ENCODE assay signal across 11 cellular contexts in the genomic region with DNA sequence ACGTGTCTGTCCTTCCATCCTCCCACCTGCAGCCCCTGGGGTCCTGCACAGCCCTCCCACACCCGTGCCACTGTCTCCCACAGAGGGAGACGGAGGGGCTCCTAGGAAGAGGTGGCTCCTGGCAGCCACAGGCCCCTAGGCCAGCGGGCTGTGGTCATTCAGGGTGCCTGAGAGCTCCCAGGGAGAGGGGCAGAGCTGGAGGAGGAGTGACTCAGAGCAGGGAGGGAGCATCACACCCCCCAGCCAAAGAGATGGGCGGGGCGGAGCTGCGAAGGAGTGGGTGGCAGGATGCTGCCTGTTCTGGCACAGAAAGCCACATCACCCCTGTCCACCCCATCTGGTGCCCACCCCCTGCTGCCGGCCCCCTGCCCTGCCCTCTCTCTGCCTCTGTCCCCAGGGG. TPM values are rescaled to one million over a fixed set of nuclear protein-coding genes. Genes with fewer than 3 reads are reported as not detected.
A peak's percentile ranks its signal among the peaks of the same experiment; 100 is the strongest.
DNase-seq lines count a peak whose midpoint lies in the region; ATAC-seq and TF ChIP-seq lines count a peak whose summit lies in the region.
"Had no signal": no experiment of that assay in that cellular context is flagged by ENCODE, and none has a peak within 500 bp of the region (broad histone marks: within the 10 kb centered on the region; RNA-seq: fewer than 3 reads in every experiment).

No MANE protein-coding gene starts in this region.

- H3K4me1 Mint-ChIP-seq in activated CD8-positive, alpha-beta T cell treated with anti-CD3 and anti-CD28 coated beads, Interleukin-2, amount 10 ng/mL, durations not matched to agents 7 days and 5 days (ENCODE audit: low read depth), result peaks cover 29% of the 10 kb centered on the region
- peaks cover 27% of the 10 kb centered on the region for H3K4me1 Mint-ChIP-seq in stimulated activated naive CD8-positive, alpha-beta T cell treated with anti-CD3 and anti-CD28 coated beads, Interleukin-15, amount 100 ng/mL, for 72 hours

- no peak overlapping the region for H3K27ac ChIP-seq in tibial nerve
- H3K27ac ChIP-seq: parathyroid adenoma had no signal

- no peak overlapping the region for H3K4me3 Mint-ChIP-seq in activated CD8-positive, alpha-beta T cell treated with anti-CD3 and anti-CD28 coated beads, Interleukin-2, amount 10 ng/mL, durations not matched to agents 7 days and 5 days
- no peak overlapping the region for H3K4me3 Mint-ChIP-seq in stimulated activated naive CD8-positive, alpha-beta T cell treated with anti-CD3 and anti-CD28 coated beads, Interleukin-15, amount 100 ng/mL, for 72 hours

- H3K4me1 ChIP-seq in tibial nerve, result no peaks in the 10 kb centered on the region
- H3K4me1 ChIP-seq: parathyroid adenoma had no signal

- H3K36me3 ChIP-seq in tibial nerve, result no peaks in the 10 kb centered on the region

- DNase-seq in activated effector memory CD4-positive, alpha-beta T cell treated with anti-CD3 and anti-CD28 coated beads, Interleukin-2, amount 50 U/mL, for 16 hours, result peak; percentile 73
- no peak for DNase-seq in activated effector memory CD4-positive, alpha-beta T cell treated with Interleukin-2 at 50 U/mL for 16 hours
- peak; percentile 69 for DNase-seq in activated CD8-positive, alpha-beta T cell treated with anti-CD3 and anti-CD28 coated beads, Interleukin-2, amount 10 ng/mL, durations not matched to agents 7 days and 5 days
- DNase-seq in head of caudate nucleus (peak in 32 of 42 donors; percentile 30 to 86 (median 68)), NCI-H2227 (lab: John Stamatoyannopoulos, UW; ENCODE audit: unreplicated experiment) (no peak), NCI-H82 (lab: John Stamatoyannopoulos, UW) (no peak), tibial nerve (ENCODE audit: low spot score in 2 of 2) (no peak)
- DNase-seq in stimulated activated naive CD8-positive, alpha-beta T cell treated with anti-CD3 and anti-CD28 coated beads, Interleukin-15, amount 100 ng/mL, for 72 hours, result peak; percentile 20 to 63
- DNase-seq: activated CD4-positive, CD25-positive, alpha-beta regulatory T cell treated with anti-CD3 and anti-CD28 coated beads, Interleukin-2, amount 50 U/mL, for 72 hours; AML-193 had no signal

- no peak for TF ChIP-seq EP300 in tibial nerve (IDR thresholded peaks at IDR 0.05)

- no peaks in the 10 kb centered on the region for H3K27me3 Mint-ChIP-seq in activated CD8-positive, alpha-beta T cell treated with anti-CD3 and anti-CD28 coated beads, Interleukin-2, amount 10 ng/mL, durations not matched to agents 7 days and 5 days (ENCODE audit: low read depth)
- H3K27me3 Mint-ChIP-seq in stimulated activated naive CD8-positive, alpha-beta T cell treated with anti-CD3 and anti-CD28 coated beads, Interleukin-15, amount 100 ng/mL, for 72 hours, result no peaks in the 10 kb centered on the region

- no peaks in the 10 kb centered on the region for H3K9me3 Mint-ChIP-seq in activated CD8-positive, alpha-beta T cell treated with anti-CD3 and anti-CD28 coated beads, Interleukin-2, amount 10 ng/mL, durations not matched to agents 7 days and 5 days (ENCODE audit: insufficient read depth)
- H3K9me3 Mint-ChIP-seq in stimulated activated naive CD8-positive, alpha-beta T cell treated with anti-CD3 and anti-CD28 coated beads, Interleukin-15, amount 100 ng/mL, for 72 hours, result no peaks in the 10 kb centered on the region

- H3K27ac Mint-ChIP-seq in activated CD8-positive, alpha-beta T cell treated with anti-CD3 and anti-CD28 coated beads, Interleukin-2, amount 10 ng/mL, durations not matched to agents 7 days and 5 days, result peak overlapping the region; percentile 63
- no peak overlapping the region for H3K27ac Mint-ChIP-seq in stimulated activated naive CD8-positive, alpha-beta T cell treated with anti-CD3 and anti-CD28 coated beads, Interleukin-15, amount 100 ng/mL, for 72 hours

- intact Hi-C loops in head of caudate nucleus (cut with DNase I), result no loop called here

- H3K4me3 ChIP-seq in tibial nerve, result no peak overlapping the region

- POLR2A ChIA-PET in activated CD8-positive, alpha-beta T cell treated with anti-CD3 and anti-CD28 coated beads, Interleukin-2, amount 10 ng/mL, durations not matched to agents 7 days and 5 days (lab: Charles Lee), result no interaction called here

- TF ChIP-seq CTCF in tibial nerve (IDR thresholded peaks at IDR 0.05), result no peak

- no peaks in the 10 kb centered on the region for H3K9me3 ChIP-seq in tibial nerve

- H3K36me3 Mint-ChIP-seq in activated CD8-positive, alpha-beta T cell treated with anti-CD3 and anti-CD28 coated beads, Interleukin-2, amount 10 ng/mL, durations not matched to agents 7 days and 5 days (ENCODE audit: low read depth), result no peaks in the 10 kb centered on the region

- peak; percentile 55 for ATAC-seq in activated CD8-positive, alpha-beta T cell treated with anti-CD3 and anti-CD28 coated beads, Interleukin-2, amount 10 ng/mL, durations not matched to agents 7 days and 5 days
- ATAC-seq in stimulated activated naive CD8-positive, alpha-beta T cell treated with anti-CD3 and anti-CD28 coated beads, Interleukin-15, amount 100 ng/mL, for 72 hours, result peak; percentile 84

- H3K27me3 ChIP-seq in tibial nerve, result no peaks in the 10 kb centered on the region

- CTCF ChIA-PET in activated CD8-positive, alpha-beta T cell treated with anti-CD3 and anti-CD28 coated beads, Interleukin-2, amount 10 ng/mL, durations not matched to agents 7 days and 5 days (lab: Charles Lee), result interaction anchor here (0.8 kb wide), 1 partner anchor 12 kb away, joined by 3 read pairs; no protein-coding TSS in a partner anchor

- WGBS in tibial nerve, 2 donors, result 61 to 62% methylated on average over 4 to 8 of the region's 8 CpGs

- TF ChIP-seq POLR2A in tibial nerve (IDR thresholded peaks at IDR 0.05), result no peak

RNA-seq across cellular contexts. Expression of gene STK32C, which starts 50.5 kb away (rescaled TPM):
- 10 to 100 TPM; 19.1 to 21.1 TPM for total RNA-seq in activated CD8-positive, alpha-beta T cell treated with anti-CD3 and anti-CD28 coated beads, Interleukin-2, amount 10 ng/mL, durations not matched to agents 7 days and 5 days
- 10 to 100 TPM in 3 of 4 donors, 1 to 10 TPM in 1; 9.4 to 18.1 (median 16.2) TPM for total RNA-seq in tibial nerve

Comparison
In these comparisons a context has a peak if more than half of its experiments do, and no peak if none do; other contexts are left out.
1. DNase-seq: peak in activated effector memory CD4-positive, alpha-beta T cell treated with anti-CD3 and anti-CD28 coated beads, Interleukin-2, amount 50 U/mL, for 16 hours (single experiment), activated CD8-positive, alpha-beta T cell treated with anti-CD3 and anti-CD28 coated beads, Interleukin-2, amount 10 ng/mL, durations not matched to agents 7 days and 5 days (single experiment), head of caudate nucleus (32 of 42) and stimulated activated naive CD8-positive, alpha-beta T cell treated with anti-CD3 and anti-CD28 coated beads, Interleukin-15, amount 100 ng/mL, for 72 hours (2 of 2); none in activated effector memory CD4-positive, alpha-beta T cell treated with Interleukin-2 at 50 U/mL for 16 hours (single experiment), NCI-H2227 (single experiment), NCI-H82 (single experiment) and tibial nerve (0 of 2).